ENCODE assay signal across 25 cellular contexts in the genomic region with DNA sequence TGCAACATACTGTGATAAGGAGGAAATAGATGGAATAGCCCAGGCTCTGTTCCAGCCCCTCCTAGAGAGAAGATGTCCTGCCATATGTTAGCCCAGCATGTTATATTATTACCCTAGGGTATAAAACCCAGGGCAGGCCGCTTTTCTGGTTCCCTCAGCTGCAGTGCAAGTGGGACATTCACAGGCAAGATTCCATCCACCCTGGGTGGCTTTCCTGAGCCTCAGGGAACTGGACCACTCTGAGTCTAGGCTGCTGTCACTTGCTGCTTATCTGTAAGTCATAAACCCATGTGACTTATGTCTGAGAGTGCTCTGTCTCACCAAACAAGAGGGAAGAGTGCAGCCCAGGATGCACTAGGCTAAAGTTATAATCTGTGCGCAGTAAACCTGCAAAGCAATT.
"Had no signal": no experiment of that assay in that cellular context is flagged by ENCODE, and none has a peak within 500 bp of the region (broad histone marks: within the 10 kb centered on the region; RNA-seq: fewer than 3 reads in every experiment).

No MANE protein-coding gene starts in this region.

- H3K4me1 Mint-ChIP-seq: naive thymus-derived CD8-positive, alpha-beta T cell; nephron progenitor cell; stimulated activated memory B cell treated with anti-CD40 and anti-IgM and Interleukin-4, amounts not matched to agents 10 μg/mL and 1 μg/mL and 100 μg/mL, for 72 hours had no signal

- H3K4me1 ChIP-seq: gastrocnemius medialis, heart left ventricle, left lung, psoas muscle, sigmoid colon, suprapubic skin, thyroid gland, vagina had no signal

- H3K27ac ChIP-seq: epithelial cell of prostate, gastrocnemius medialis, heart left ventricle, hepatocyte, left lung, ovary, psoas muscle, sigmoid colon, suprapubic skin, thyroid gland, vagina had no signal

- H3K27me3 ChIP-seq: gastrocnemius medialis, heart left ventricle, hepatocyte, left lung, ovary, sigmoid colon, suprapubic skin, thyroid gland, vagina had no signal

- H3K36me3 ChIP-seq: gastrocnemius medialis, heart left ventricle, left lung, ovary, sigmoid colon, suprapubic skin, thyroid gland, vagina had no signal

- H3K4me3 ChIP-seq: gastrocnemius medialis, heart left ventricle, hepatocyte, left lung, ovary, psoas muscle, sigmoid colon, suprapubic skin, thyroid gland, vagina had no signal

- H3K4me3 Mint-ChIP-seq: naive thymus-derived CD8-positive, alpha-beta T cell; nephron progenitor cell; stimulated activated memory B cell treated with anti-CD40 and anti-IgM and Interleukin-4, amounts not matched to agents 10 μg/mL and 1 μg/mL and 100 μg/mL, for 72 hours; stimulated activated naive CD8-positive, alpha-beta T cell treated with anti-CD3 and anti-CD28 coated beads, Interleukin-15, Interleukin-2, amounts not matched to agents 100 ng/mL and 50 ng/mL, for 24 hours had no signal

- H2AFZ ChIP-seq: hepatocyte had no signal

- H3K27me3 Mint-ChIP-seq: naive thymus-derived CD8-positive, alpha-beta T cell; stimulated activated memory B cell treated with anti-CD40 and anti-IgM and Interleukin-4, amounts not matched to agents 10 μg/mL and 1 μg/mL and 100 μg/mL, for 72 hours; stimulated activated naive CD8-positive, alpha-beta T cell treated with anti-CD3 and anti-CD28 coated beads, Interleukin-15, Interleukin-2, amounts not matched to agents 100 ng/mL and 50 ng/mL, for 24 hours had no signal

- H3K9me3 Mint-ChIP-seq: nephron progenitor cell; stimulated activated memory B cell treated with anti-CD40 and anti-IgM and Interleukin-4, amounts not matched to agents 10 μg/mL and 1 μg/mL and 100 μg/mL, for 72 hours; stimulated activated naive CD8-positive, alpha-beta T cell treated with anti-CD3 and anti-CD28 coated beads, Interleukin-15, Interleukin-2, amounts not matched to agents 100 ng/mL and 50 ng/mL, for 24 hours had no signal

- H3K27ac Mint-ChIP-seq: naive thymus-derived CD8-positive, alpha-beta T cell; nephron progenitor cell; stimulated activated memory B cell treated with anti-CD40 and anti-IgM and Interleukin-4, amounts not matched to agents 10 μg/mL and 1 μg/mL and 100 μg/mL, for 72 hours; stimulated activated naive CD8-positive, alpha-beta T cell treated with anti-CD3 and anti-CD28 coated beads, Interleukin-15, Interleukin-2, amounts not matched to agents 100 ng/mL and 50 ng/mL, for 24 hours had no signal

- H3K36me3 Mint-ChIP-seq: naive thymus-derived CD8-positive, alpha-beta T cell; stimulated activated memory B cell treated with anti-CD40 and anti-IgM and Interleukin-4, amounts not matched to agents 10 μg/mL and 1 μg/mL and 100 μg/mL, for 72 hours had no signal

- ATAC-seq: esophagus mucosa; gastrocnemius medialis; heart left ventricle; left cardiac atrium; left lung; naive thymus-derived CD8-positive, alpha-beta T cell; psoas muscle; right cardiac atrium; stimulated activated memory B cell treated with anti-CD40 and anti-IgM and Interleukin-4, amounts not matched to agents 10 μg/mL and 1 μg/mL and 100 μg/mL, for 72 hours had no signal

- H3K4me2 ChIP-seq: hepatocyte had no signal

- DNase-seq: cortex of kidney; foreskin fibroblast; gastrocnemius medialis; heart left ventricle; left cardiac atrium; left lung; mammary epithelial cell; mesendoderm; naive thymus-derived CD8-positive, alpha-beta T cell; nephron progenitor cell; occipital lobe; ovary; psoas muscle; right cardiac atrium; sigmoid colon; stimulated activated CD4-positive, alpha-beta T cell treated with anti-CD3 and anti-CD28 coated beads, Interleukin-2, amount 100 ng/mL, for 24 hours; stimulated activated CD4-positive, alpha-beta T cell treated with anti-CD3 and anti-CD28 coated beads, Interleukin-4, amount 100 ng/mL, for 24 hours; thyroid gland had no signal

- H3K79me2 ChIP-seq: hepatocyte had no signal

- H3K9me3 ChIP-seq: gastrocnemius medialis, heart left ventricle, left lung, ovary, psoas muscle, sigmoid colon, suprapubic skin, thyroid gland, vagina had no signal
